Comparison of ENCODE assay signal across 8 cellular contexts in genomic region chr10:71319800-71320392, GRCh38. TPM values are rescaled to one million over a fixed set of nuclear protein-coding genes. Genes with fewer than 3 reads are reported as not detected.
DNase-seq lines count a peak whose midpoint lies in the region; ATAC-seq and TF ChIP-seq lines count a peak whose summit lies in the region.

No MANE protein-coding gene starts in this region.

- peak overlapping the region; percentile 98 for H3K4me2 ChIP-seq in HCT116 (ENCODE audit: low read length)

- TF ChIP-seq RAD21 in HCT116 (IDR thresholded peaks at IDR 0.05; ENCODE audit: low read depth): no peak

- no peaks in the 10 kb centered on the region for H3K27me3 Mint-ChIP-seq in WTC11 (ENCODE audit: low read depth)
- H3K27me3 Mint-ChIP-seq in stimulated activated naive CD8-positive, alpha-beta T cell treated with anti-CD3 and anti-CD28 coated beads, Interleukin-15, amount 100 ng/mL, for 72 hours: no peaks in the 10 kb centered on the region

- BruUV-seq in HCT116 (replicated peaks; lab: Mats Ljungman, UMichigan): no TSS peak

- peaks cover 14% of the 10 kb centered on the region for H3K4me1 Mint-ChIP-seq in WTC11
- H3K4me1 Mint-ChIP-seq in stimulated activated naive CD8-positive, alpha-beta T cell treated with anti-CD3 and anti-CD28 coated beads, Interleukin-15, amount 100 ng/mL, for 72 hours: peaks cover 51% of the 10 kb centered on the region

- CTCF ChIA-PET in HCT116 (lab: Charles Lee) (interaction anchor here (0.8 to 4.1 kb wide), 16 partner anchors 44 to 576 kb away, joined by 3 to 22 read pairs (median 6); no protein-coding TSS in a partner anchor), WTC11 (lab: Charles Lee) (interaction anchor here (0.7 to 7.5 kb wide), 55 partner anchors 8 to 492 kb away, joined by 3 to 120 read pairs (median 6); partner anchors contain the start of gene CDH23)

- no peaks in the 10 kb centered on the region for H4K20me1 ChIP-seq in HCT116 (ENCODE audit: insufficient read depth)

- H3K9me3 Mint-ChIP-seq in WTC11: no peaks in the 10 kb centered on the region
- no peaks in the 10 kb centered on the region for H3K9me3 Mint-ChIP-seq in stimulated activated naive CD8-positive, alpha-beta T cell treated with anti-CD3 and anti-CD28 coated beads, Interleukin-15, amount 100 ng/mL, for 72 hours

- intact Hi-C loops in HCT116 (cut with micrococcal nuclease): loop anchor here (1.0 to 10.0 kb wide), 6 partner anchors 57 to 388 kb away; no protein-coding TSS in a partner anchor

- peak overlapping the region; percentile 73 to 86 for H3K4me3 ChIP-seq in HCT116 (replicated peaks in 1 of 2; ENCODE audit: low read depth in 1 of 2, low read length in 2 of 2)
- H3K4me3 ChIP-seq in iPS-11a (ENCODE audit: low read depth, low read length): peak overlapping the region; percentile 60

- ATAC-seq in HCT116 (peak; percentile 37), WTC11 (no peak), GM21529 (IDR thresholded peaks at IDR 0.05; ENCODE audit: unreplicated experiment) (no peak)
- ATAC-seq in stimulated activated naive CD8-positive, alpha-beta T cell treated with anti-CD3 and anti-CD28 coated beads, Interleukin-15, amount 100 ng/mL, for 72 hours: no peak

- DNase-seq in HCT116 (ENCODE audit: low read depth, low spot score): no peak
- no peak for DNase-seq in WTC11 (ENCODE audit: low spot score)
- no peak for DNase-seq in stimulated activated naive CD8-positive, alpha-beta T cell treated with anti-CD3 and anti-CD28 coated beads, Interleukin-15, amount 100 ng/mL, for 72 hours
- no peak for DNase-seq in retina
- DNase-seq in AG20443 (ENCODE audit: low spot score): no peak
- DNase-seq in DMS53 (lab: John Stamatoyannopoulos, UW): no peak

- POLR2A ChIA-PET in HCT116 (lab: Charles Lee) (interaction anchor here (1.3 to 2.2 kb wide), 2 partner anchors 57 to 388 kb away, joined by 4 to 18 read pairs; no protein-coding TSS in a partner anchor), WTC11 (lab: Charles Lee) (interaction anchor here (0.5 to 1.5 kb wide), 2 partner anchors 10 to 15 kb away, joined by 4 to 9 read pairs; no protein-coding TSS in a partner anchor)

- TF ChIP-seq POLR2A in HCT116 (IDR thresholded peaks at IDR 0.05; ENCODE audit: borderline replicate concordance, extremely low read depth, insufficient read depth, insufficient read length): no peak

- peak overlapping the region; percentile 77 for H3K9ac ChIP-seq in HCT116 (ENCODE audit: low read length)

- H3K27me3 ChIP-seq in HCT116 (ENCODE audit: insufficient read depth, low read length): no peaks in the 10 kb centered on the region

- TF ChIP-seq CTCF in HCT116 (IDR thresholded peaks at IDR 0.05 in 2 of 3, conservative IDR thresholded peaks at IDR 0.05 in 1 of 3; ENCODE audit: borderline replicate concordance in 1 of 3, insufficient read depth in 1 of 3, low read depth in 2 of 3, low read length in 2 of 3) (no peak), WTC11 (IDR thresholded peaks at IDR 0.05) (no peak)

- no peaks in the 10 kb centered on the region for H3K36me3 ChIP-seq in HCT116 (ENCODE audit: control insufficient read depth in 1 of 2, insufficient read depth in 2 of 2, low read length in 2 of 2)

- no peaks in the 10 kb centered on the region for H3K9me2 ChIP-seq in HCT116 (ENCODE audit: insufficient read depth)

- H3K27ac ChIP-seq in HCT116 (ENCODE audit: low read depth, low read length): peak overlapping the region; percentile 57; the same call in 1 of the 2 replicates

- peak overlapping the region; percentile 65 for H2AFZ ChIP-seq in HCT116 (ENCODE audit: low read depth, low read length, poor library complexity, severe bottlenecking)

- H3K27ac Mint-ChIP-seq in WTC11: no peak overlapping the region; the same call in 1 of the 2 replicates
- peak overlapping the region; percentile 94 to 97 for H3K27ac Mint-ChIP-seq in stimulated activated naive CD8-positive, alpha-beta T cell treated with anti-CD3 and anti-CD28 coated beads, Interleukin-15, amount 100 ng/mL, for 72 hours

- H3K4me1 ChIP-seq in HCT116 (ENCODE audit: control insufficient read depth in 1 of 2, insufficient read depth in 2 of 2, low read length in 2 of 2): peaks cover 4 to 13% of the 10 kb centered on the region in 2 experiments; a peak in 3 of 4 replicates

- H3K36me3 Mint-ChIP-seq in WTC11: peaks cover 14% of the 10 kb centered on the region

- RAD21 ChIA-PET in HCT116 (lab: Charles Lee; ENCODE audit: low non-redundant PET in 1 of 2, low total read pairs in 2 of 2, uncharacterized antibody in 2 of 2, unreplicated experiment in 2 of 2): interaction anchor here (0.8 to 1.7 kb wide), 5 partner anchors 57 to 576 kb away, joined by 3 to 7 read pairs (median 3); no protein-coding TSS in a partner anchor

- no peaks in the 10 kb centered on the region for H3K79me2 ChIP-seq in HCT116 (ENCODE audit: insufficient read depth, low read length)

- peak overlapping the region; percentile 98 for H3K4me3 Mint-ChIP-seq in WTC11
- peak overlapping the region; percentile 97 to 99 for H3K4me3 Mint-ChIP-seq in stimulated activated naive CD8-positive, alpha-beta T cell treated with anti-CD3 and anti-CD28 coated beads, Interleukin-15, amount 100 ng/mL, for 72 hours

- no peaks in the 10 kb centered on the region for H3K9me3 ChIP-seq in HCT116 (ENCODE audit: control insufficient read depth in 1 of 2, insufficient read depth in 1 of 2, low read depth in 1 of 2, low read length in 2 of 2)

TF ChIP-seq in HCT116, 20 proteins besides CTCF, POLR2A, EP300 and RAD21:
- TF ChIP-seq ELF1 (IDR thresholded peaks at IDR 0.05; ENCODE audit: borderline replicate concordance, low read depth) (no peak), EGR1 (IDR thresholded peaks at IDR 0.05; ENCODE audit: low read depth) (no peak), SIN3A (IDR thresholded peaks at IDR 0.05; ENCODE audit: low read depth) (no peak), MAX (IDR thresholded peaks at IDR 0.05) (peak; percentile 2; the same call in 1 of the 2 replicates), EZH2phosphoT487 (IDR thresholded peaks at IDR 0.05; ENCODE audit: borderline replicate concordance) (no peak), ZNF274 (IDR thresholded peaks at IDR 0.05; ENCODE audit: low read depth, low read length) (no peak), CBX3 (IDR thresholded peaks at IDR 0.05; ENCODE audit: low read depth) (no peak), JUND (IDR thresholded peaks at IDR 0.05) (no peak), FOSL1 (IDR thresholded peaks at IDR 0.05; ENCODE audit: low read depth) (no peak)

TF ChIP-seq in WTC11, 78 proteins besides CTCF, POLR2A, EP300 and RAD21 (continues in another document):
- TF ChIP-seq ZNF121 (CRISPR knock-in tag; IDR thresholded peaks at IDR 0.05) (no peak), TCF7 (CRISPR knock-in tag; IDR thresholded peaks at IDR 0.05; ENCODE audit: low read depth) (no peak), TP53 (CRISPR knock-in tag; IDR thresholded peaks at IDR 0.05) (no peak), USF1 (CRISPR knock-in tag; IDR thresholded peaks at IDR 0.05) (no peak), ESRRA (CRISPR knock-in tag; IDR thresholded peaks at IDR 0.05; ENCODE audit: borderline replicate concordance) (no peak), OVOL2 (CRISPR knock-in tag; IDR thresholded peaks at IDR 0.05; ENCODE audit: borderline replicate concordance) (no peak), ZMAT4 (CRISPR knock-in tag; IDR thresholded peaks at IDR 0.05) (no peak), ZNF423 (CRISPR knock-in tag; IDR thresholded peaks at IDR 0.05) (no peak), SMAD3 (CRISPR knock-in tag; IDR thresholded peaks at IDR 0.05; ENCODE audit: borderline replicate concordance) (no peak), MYBL2 (CRISPR knock-in tag; IDR thresholded peaks at IDR 0.05) (no peak), STAT6 (CRISPR knock-in tag; conservative IDR thresholded peaks at IDR 0.05; ENCODE audit: low read depth) (no peak), ZNF219 (CRISPR knock-in tag; IDR thresholded peaks at IDR 0.05; ENCODE audit: borderline replicate concordance) (no peak), NR1H2 (CRISPR knock-in tag; IDR thresholded peaks at IDR 0.05) (no peak), SP1 (CRISPR knock-in tag; conservative IDR thresholded peaks at IDR 0.05) (no peak)

RNA-seq across cellular contexts. Expression of gene SLC29A3, which starts 0.8 kb away (rescaled TPM):
- total RNA-seq in HCT116 (2021; ENCODE audit: unreplicated experiment) (5.9 TPM), WTC11 (2021) (9.2 to 11.1 TPM (median 11.0 TPM) in 3 replicates)
- 5.5 and 6.5 TPM in 2 replicates for polyA plus RNA-seq in HCT116 (2012)

Comparison
In these comparisons a context has a peak if more than half of its experiments do, and no peak if none do; other contexts are left out.
1. Of the 4 proteins assayed by ChIP-seq in both WTC11 and HCT116: peak only in WTC11: none; only in HCT116: MAX; in both: none; in neither: 3.